Comparison of ENCODE assay signal across 1 cellular context in genomic region chr11:65791719-65792213, GRCh38.
A peak's percentile ranks its signal among the peaks of the same experiment; 100 is the strongest.
TF ChIP-seq lines count a peak whose summit lies in the region.

No MANE protein-coding gene starts in this region.

TF ChIP-seq in GM12878, 131 proteins besides CTCF, POLR2A, EP300 and RAD21 (continues in another document):
- TF ChIP-seq POLR2AphosphoS2 (IDR thresholded peaks at IDR 0.05; ENCODE audit: low read depth, low read length) = no peak; the same call in 1 of the 2 replicates
- peak; percentile 84; the same call in 1 of the 2 replicates for TF ChIP-seq NBN (IDR thresholded peaks at IDR 0.05)
- TF ChIP-seq HDAC6 (IDR thresholded peaks at IDR 0.05; ENCODE audit: unreplicated experiment) = no peak
- TF ChIP-seq, protein P1, sequence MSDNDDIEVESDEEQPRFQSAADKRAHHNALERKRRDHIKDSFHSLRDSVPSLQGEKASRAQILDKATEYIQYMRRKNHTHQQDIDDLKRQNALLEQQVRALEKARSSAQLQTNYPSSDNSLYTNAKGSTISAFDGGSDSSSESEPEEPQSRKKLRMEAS (IDR thresholded peaks at IDR 0.05; ENCODE audit: low read depth, low read length) = 0 out of 2 replicates have a peak, but pooled peaks have one; percentile 67
- TF ChIP-seq, protein P2, sequence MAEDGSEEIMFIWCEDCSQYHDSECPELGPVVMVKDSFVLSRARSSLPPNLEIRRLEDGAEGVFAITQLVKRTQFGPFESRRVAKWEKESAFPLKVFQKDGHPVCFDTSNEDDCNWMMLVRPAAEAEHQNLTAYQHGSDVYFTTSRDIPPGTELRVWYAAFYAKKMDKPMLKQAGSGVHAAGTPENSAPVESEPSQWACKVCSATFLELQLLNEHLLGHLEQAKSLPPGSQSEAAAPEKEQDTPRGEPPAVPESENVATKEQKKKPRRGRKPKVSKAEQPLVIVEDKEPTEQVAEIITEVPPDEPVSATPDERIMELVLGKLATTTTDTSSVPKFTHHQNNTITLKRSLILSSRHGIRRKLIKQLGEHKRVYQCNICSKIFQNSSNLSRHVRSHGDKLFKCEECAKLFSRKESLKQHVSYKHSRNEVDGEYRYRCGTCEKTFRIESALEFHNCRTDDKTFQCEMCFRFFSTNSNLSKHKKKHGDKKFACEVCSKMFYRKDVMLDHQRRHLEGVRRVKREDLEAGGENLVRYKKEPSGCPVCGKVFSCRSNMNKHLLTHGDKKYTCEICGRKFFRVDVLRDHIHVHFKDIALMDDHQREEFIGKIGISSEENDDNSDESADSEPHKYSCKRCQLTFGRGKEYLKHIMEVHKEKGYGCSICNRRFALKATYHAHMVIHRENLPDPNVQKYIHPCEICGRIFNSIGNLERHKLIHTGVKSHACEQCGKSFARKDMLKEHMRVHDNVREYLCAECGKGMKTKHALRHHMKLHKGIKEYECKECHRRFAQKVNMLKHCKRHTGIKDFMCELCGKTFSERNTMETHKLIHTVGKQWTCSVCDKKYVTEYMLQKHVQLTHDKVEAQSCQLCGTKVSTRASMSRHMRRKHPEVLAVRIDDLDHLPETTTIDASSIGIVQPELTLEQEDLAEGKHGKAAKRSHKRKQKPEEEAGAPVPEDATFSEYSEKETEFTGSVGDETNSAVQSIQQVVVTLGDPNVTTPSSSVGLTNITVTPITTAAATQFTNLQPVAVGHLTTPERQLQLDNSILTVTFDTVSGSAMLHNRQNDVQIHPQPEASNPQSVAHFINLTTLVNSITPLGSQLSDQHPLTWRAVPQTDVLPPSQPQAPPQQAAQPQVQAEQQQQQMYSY (CRISPR knock-in tag; IDR thresholded peaks at IDR 0.05) = no peak
- TF ChIP-seq PBX3 (IDR thresholded peaks at IDR 0.05; ENCODE audit: insufficient replicate concordance, low read depth, low read length) = peak; percentile 92
- TF ChIP-seq ASH2L (IDR thresholded peaks at IDR 0.05; ENCODE audit: borderline replicate concordance, low read depth) = no peak
- TF ChIP-seq ZNF207 (IDR thresholded peaks at IDR 0.05; ENCODE audit: borderline replicate concordance) = no peak
- TF ChIP-seq CEBPZ (IDR thresholded peaks at IDR 0.05; ENCODE audit: low read depth, low read length) = no peak
- TF ChIP-seq IRF3 (IDR thresholded peaks at IDR 0.05) = no peak
- no peak for TF ChIP-seq NFXL1 (IDR thresholded peaks at IDR 0.05; ENCODE audit: borderline replicate concordance)
- peak; percentile 97 for TF ChIP-seq DPF2 (IDR thresholded peaks at IDR 0.05)
- no peak for TF ChIP-seq PML (IDR thresholded peaks at IDR 0.05; ENCODE audit: low read length)
- no peak for TF ChIP-seq ZNF274 (IDR thresholded peaks at IDR 0.05; ENCODE audit: insufficient read depth, insufficient read length)
- no peak for TF ChIP-seq MTA3 (IDR thresholded peaks at IDR 0.05; ENCODE audit: borderline replicate concordance, low read length)
- no peak for TF ChIP-seq ZNF622 (IDR thresholded peaks at IDR 0.05)
- TF ChIP-seq RUNX3 (IDR thresholded peaks at IDR 0.05; ENCODE audit: low read length) = peak; percentile 81
- peak; percentile 98 for TF ChIP-seq GATAD2B (conservative IDR thresholded peaks at IDR 0.05; ENCODE audit: low read depth)
- TF ChIP-seq TCF12 (IDR thresholded peaks at IDR 0.05; ENCODE audit: low read depth, low read length) = peak; percentile 90
- TF ChIP-seq SUPT20H (IDR thresholded peaks at IDR 0.05; ENCODE audit: borderline replicate concordance, control insufficient read depth, low read depth, low read length) = no peak
- TF ChIP-seq E2F4 (IDR thresholded peaks at IDR 0.05; ENCODE audit: low read depth, low read length) = peak; percentile 48; the same call in 1 of the 2 replicates
- TF ChIP-seq ATF3 (IDR thresholded peaks at IDR 0.05; ENCODE audit: borderline replicate concordance, extremely low read depth, low read depth, low read length) = no peak
- TF ChIP-seq ZBTB40 (IDR thresholded peaks at IDR 0.05; ENCODE audit: borderline replicate concordance) = no peak; the same call in 1 of the 2 replicates
- TF ChIP-seq JUNB (IDR thresholded peaks at IDR 0.05) = peak; percentile 76
- no peak for TF ChIP-seq SIN3A (IDR thresholded peaks at IDR 0.05; ENCODE audit: low read depth, low read length)
- TF ChIP-seq BHLHE40 (IDR thresholded peaks at IDR 0.05; ENCODE audit: borderline replicate concordance in 1 of 2, low read depth in 2 of 2, low read length in 1 of 2) = peak; percentile 58 to 85; a peak in 2 of 4 replicates
- TF ChIP-seq ETV6 (conservative IDR thresholded peaks at IDR 0.05 in 1 of 2, IDR thresholded peaks at IDR 0.05 in 1 of 2; ENCODE audit: borderline replicate concordance in 1 of 2, low read depth in 1 of 2) = peak in 1 of 2 experiments; percentile 61; a peak in 1 of 4 replicates
- TF ChIP-seq SRF (IDR thresholded peaks at IDR 0.05; ENCODE audit: low read depth in 2 of 2, low read length in 2 of 2) = peak; percentile 82 to 90
- TF ChIP-seq IRF4 (IDR thresholded peaks at IDR 0.05; ENCODE audit: low read depth, low read length) = peak; percentile 91
- TF ChIP-seq, protein P3, sequence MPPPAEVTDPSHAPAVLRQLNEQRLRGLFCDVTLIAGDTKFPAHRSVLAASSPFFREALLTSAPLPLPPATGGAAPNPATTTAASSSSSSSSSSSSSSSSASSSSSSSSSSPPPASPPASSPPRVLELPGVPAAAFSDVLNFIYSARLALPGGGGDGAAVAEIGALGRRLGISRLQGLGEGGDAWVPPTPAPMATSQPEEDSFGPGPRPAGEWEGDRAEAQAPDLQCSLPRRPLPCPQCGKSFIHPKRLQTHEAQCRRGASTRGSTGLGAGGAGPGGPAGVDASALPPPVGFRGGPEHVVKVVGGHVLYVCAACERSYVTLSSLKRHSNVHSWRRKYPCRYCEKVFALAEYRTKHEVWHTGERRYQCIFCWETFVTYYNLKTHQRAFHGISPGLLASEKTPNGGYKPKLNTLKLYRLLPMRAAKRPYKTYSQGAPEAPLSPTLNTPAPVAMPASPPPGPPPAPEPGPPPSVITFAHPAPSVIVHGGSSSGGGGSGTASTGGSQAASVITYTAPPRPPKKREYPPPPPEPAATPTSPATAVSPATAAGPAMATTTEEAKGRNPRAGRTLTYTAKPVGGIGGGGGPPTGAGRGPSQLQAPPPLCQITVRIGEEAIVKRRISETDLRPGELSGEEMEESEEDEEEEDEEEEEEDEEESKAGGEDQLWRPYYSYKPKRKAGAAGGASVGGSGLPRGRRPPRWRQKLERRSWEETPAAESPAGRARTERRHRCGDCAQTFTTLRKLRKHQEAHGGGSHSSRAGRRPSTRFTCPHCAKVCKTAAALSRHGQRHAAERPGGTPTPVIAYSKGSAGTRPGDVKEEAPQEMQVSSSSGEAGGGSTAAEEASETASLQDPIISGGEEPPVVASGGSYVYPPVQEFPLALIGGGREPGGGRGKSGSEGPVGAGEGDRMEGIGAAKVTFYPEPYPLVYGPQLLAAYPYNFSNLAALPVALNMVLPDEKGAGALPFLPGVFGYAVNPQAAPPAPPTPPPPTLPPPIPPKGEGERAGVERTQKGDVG (CRISPR knock-in tag; IDR thresholded peaks at IDR 0.05) = no peak
